ENCODE assay signal across 9 cellular contexts in the genomic region with DNA sequence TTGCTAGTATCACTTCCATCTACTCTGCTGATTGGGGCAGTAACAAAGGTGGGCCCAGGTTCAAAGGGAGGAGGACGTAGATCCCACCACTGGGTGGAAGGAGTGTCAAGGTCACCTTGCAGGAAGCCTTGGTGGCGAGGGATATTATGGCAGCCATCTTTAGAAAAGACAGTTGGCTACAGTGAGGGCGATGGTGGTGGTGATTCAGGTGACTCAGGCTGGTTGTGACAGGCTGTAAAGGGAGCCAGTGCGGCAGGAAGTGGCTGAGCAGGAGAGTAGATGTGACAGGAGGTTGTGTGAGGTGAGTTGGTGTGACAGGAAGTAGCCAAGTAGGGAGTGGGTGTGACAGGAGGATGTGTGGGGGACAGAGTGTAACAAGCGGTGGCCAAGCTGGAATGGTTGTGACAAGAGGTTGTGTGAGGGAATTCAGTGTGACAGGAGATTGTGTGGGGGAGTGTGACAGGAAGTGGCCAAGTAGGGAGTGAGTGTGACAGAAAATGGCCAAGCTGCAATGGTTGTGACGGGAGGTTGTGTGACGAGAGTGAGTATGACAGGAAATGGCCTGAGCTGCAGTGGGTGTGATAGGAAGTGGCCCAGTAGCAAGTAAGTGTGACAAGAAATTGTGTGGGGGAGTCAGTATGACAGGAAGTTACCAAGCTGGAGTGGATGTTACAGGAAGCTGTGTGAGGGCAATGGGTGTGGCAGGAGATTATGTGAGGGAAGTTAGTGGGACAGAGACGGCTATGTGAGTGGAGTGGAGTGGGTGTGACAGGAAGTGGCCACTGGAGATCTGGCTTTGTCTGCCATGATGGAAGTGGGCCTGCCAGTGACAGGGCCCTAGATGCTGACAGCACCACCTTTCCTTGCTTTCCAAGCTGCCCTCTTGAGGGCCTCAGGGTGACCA. TPM values are rescaled to one million over a fixed set of nuclear protein-coding genes. Genes with fewer than 3 reads are reported as not detected.
A peak's percentile ranks its signal among the peaks of the same experiment; 100 is the strongest.
DNase-seq lines count a peak whose midpoint lies in the region; ATAC-seq and TF ChIP-seq lines count a peak whose summit lies in the region.
"Had no signal": no experiment of that assay in that cellular context is flagged by ENCODE, and none has a peak within 500 bp of the region (broad histone marks: within the 10 kb centered on the region; RNA-seq: fewer than 3 reads in every experiment).

No MANE protein-coding gene starts in this region.

- 54% methylated on average over 7 of the region's 8 CpGs for WGBS in right lobe of liver (ENCODE audit: insufficient coverage, low coverage, low lambda C conversion rate, missing lambda C conversion rate)

- DNase-seq in SIG-M5 treated with dmso at 0.1 percent for 504 hours (lab: John Stamatoyannopoulos, UW; ENCODE audit: unreplicated experiment) = peak; percentile 64
- no peak for DNase-seq in SIG-M5 (lab: John Stamatoyannopoulos, UW)
- peak in 2 of 3 experiments; percentile 33 to 37 for DNase-seq in activated CD8-positive, alpha-beta memory T cell treated with anti-CD3 and anti-CD28 coated beads for 48 hours (ENCODE audit: low read depth in 2 of 3, low spot score in 2 of 3)
- no peak for DNase-seq in right lobe of liver
- DNase-seq in upper lobe of right lung = no peak
- no peak for DNase-seq in iPS-NIHi7 (ENCODE audit: extremely low spot score)
- no peak for DNase-seq in NK-92 treated with Interleukin-12 subunit alpha and Interleukin-12 subunit beta, amount 100 ng/mL, for 24 hours (lab: John Stamatoyannopoulos, UW)
- DNase-seq in NCI-H2227 treated with DMSO at 0.1 percent for 48 hours (lab: John Stamatoyannopoulos, UW) = no peak

- intact Hi-C loops in right lobe of liver (cut with DNase I) = no loop called here
- intact Hi-C loops in upper lobe of right lung (cut with DNase I) = no loop called here

- H3K9me3 ChIP-seq in right lobe of liver (no peaks in the 10 kb centered on the region), upper lobe of right lung (no peaks in the 10 kb centered on the region)

- ATAC-seq in right lobe of liver = peak; percentile 40 to 70 (median 59)
- peak; percentile 80 for ATAC-seq in upper lobe of right lung

- TF ChIP-seq CTCF in right lobe of liver (IDR thresholded peaks at IDR 0.05) = no peak
- no peak for TF ChIP-seq CTCF in upper lobe of right lung (IDR thresholded peaks at IDR 0.05)

- no peak for TF ChIP-seq POLR2A in right lobe of liver (IDR thresholded peaks at IDR 0.05)

- H3K4me1 ChIP-seq in right lobe of liver (no peaks in the 10 kb centered on the region), upper lobe of right lung (no peaks in the 10 kb centered on the region)

- H3K27me3 ChIP-seq in right lobe of liver = no peaks in the 10 kb centered on the region
- H3K27me3 ChIP-seq in upper lobe of right lung = no peaks in the 10 kb centered on the region

- H3K4me3 ChIP-seq in right lobe of liver (no peak overlapping the region), upper lobe of right lung (no peak overlapping the region)

- H3K36me3 ChIP-seq in right lobe of liver (no peaks in the 10 kb centered on the region), upper lobe of right lung (no peaks in the 10 kb centered on the region)

- no peak overlapping the region for H3K27ac ChIP-seq in right lobe of liver
- H3K27ac ChIP-seq in upper lobe of right lung = peak overlapping the region; percentile 36
- H3K27ac ChIP-seq: 22Rv1 had no signal

RNA-seq across cellular contexts. Expression of a gene that starts 22.9 kb away (rescaled TPM):
- total RNA-seq in right lobe of liver = 10 to 100 TPM in 5 of 6 experiments, 1 to 10 TPM in 1; 7.2 to 50.5 (median 16.7) TPM
- total RNA-seq in upper lobe of right lung = 0.20 TPM

Comparison
In these comparisons a context has a peak if more than half of its experiments do, and no peak if none do; other contexts are left out.
1. DNase-seq: peak in SIG-M5 treated with dmso at 0.1 percent for 504 hours (single experiment) and activated CD8-positive, alpha-beta memory T cell treated with anti-CD3 and anti-CD28 coated beads for 48 hours (2 of 3); none in SIG-M5 (single experiment), right lobe of liver (0 of 3), upper lobe of right lung (single experiment), iPS-NIHi7 (single experiment), NK-92 treated with Interleukin-12 subunit alpha and Interleukin-12 subunit beta, amount 100 ng/mL, for 24 hours (single experiment) and NCI-H2227 treated with DMSO at 0.1 percent for 48 hours (single experiment).